Comparison of ENCODE assay signal across 9 cellular contexts in genomic region chr14:63725786-63726185, GRCh38. TPM values are rescaled to one million over a fixed set of nuclear protein-coding genes. Genes with fewer than 3 reads are reported as not detected.
DNase-seq lines count a peak whose midpoint lies in the region; ATAC-seq and TF ChIP-seq lines count a peak whose summit lies in the region.
"Had no signal": no experiment of that assay in that cellular context is flagged by ENCODE, and none has a peak within 500 bp of the region (broad histone marks: within the 10 kb centered on the region; RNA-seq: fewer than 3 reads in every experiment).

No MANE protein-coding gene starts in this region.

- BruUV-seq in MCF 10A (replicated peaks; lab: Mats Ljungman, UMichigan), result no TSS peak

- H3K9ac ChIP-seq in BLaER1 (peak overlapping the region; percentile 90), HUES64 (ENCODE audit: low read depth, low read length) (no peak overlapping the region)

- H3K4me3 ChIP-seq in BLaER1 (peak overlapping the region; percentile 99), HUES64 (ENCODE audit: low read length) (0 out of 2 replicates have a peak overlapping the region, but pooled peaks have one; percentile 72)

- CTCF ChIA-PET in MCF 10A (lab: Yijun Ruan, JAX) (interaction anchor here (0.6 to 1.4 kb wide), 3 partner anchors 44 to 92 kb away, joined by 3 to 10 read pairs (median 3); partner anchors contain the start of gene WDR89), GM10248 (lab: Yijun Ruan, JAX) (interaction anchor here (0.7 to 5.4 kb wide), 12 partner anchors 9 to 578 kb away, joined by 3 to 43 read pairs (median 4); partner anchors contain the start of genes ESR2 and WDR89)

- no peaks in the 10 kb centered on the region for H3K9me3 Mint-ChIP-seq in MCF 10A (ENCODE audit: unreplicated experiment)
- no peaks in the 10 kb centered on the region for H3K9me3 Mint-ChIP-seq in naive thymus-derived CD8-positive, alpha-beta T cell

- 92% methylated on average over 6 of the region's 6 CpGs for WGBS in HUES64

- H3K27me3 Mint-ChIP-seq in MCF 10A (ENCODE audit: insufficient read depth, unreplicated experiment), result no peaks in the 10 kb centered on the region
- no peaks in the 10 kb centered on the region for H3K27me3 Mint-ChIP-seq in naive thymus-derived CD8-positive, alpha-beta T cell

- DNase-seq in MCF 10A (ENCODE audit: unreplicated experiment), result no peak
- DNase-seq in naive thymus-derived CD8-positive, alpha-beta T cell, result no peak
- no peak for DNase-seq in GM10248 (ENCODE audit: extremely low spot score)
- DNase-seq in substantia nigra (lab: John Stamatoyannopoulos, UW), result no peak
- DNase-seq in HT-29 (ENCODE audit: low spot score), result no peak
- no peak for DNase-seq in NCI-H1417 (lab: John Stamatoyannopoulos, UW)

- H3K27ac Mint-ChIP-seq in MCF 10A (ENCODE audit: low read depth, unreplicated experiment), result peak overlapping the region; percentile 93
- H3K27ac Mint-ChIP-seq in naive thymus-derived CD8-positive, alpha-beta T cell, result peak overlapping the region in 9 of 10 donors; percentile 3 to 98 (median 97)

- POLR2A ChIA-PET in MCF 10A (lab: Yijun Ruan, JAX), result interaction anchor here (0.7 to 5.1 kb wide), 16 partner anchors 8 to 182 kb away, joined by 3 to 62 read pairs (median 4); partner anchors contain the start of genes PPP2R5E and WDR89
- POLR2A ChIA-PET in naive thymus-derived CD8-positive, alpha-beta T cell (lab: Charles Lee), result interaction anchor here (0.5 to 6.6 kb wide), 7 partner anchors 8 to 124 kb away, joined by 3 to 94 read pairs (median 4); partner anchors contain the start of gene WDR89
- POLR2A ChIA-PET in GM10248 (lab: Yijun Ruan, JAX), result interaction anchor here (0.5 to 0.6 kb wide), 2 partner anchors 23 to 85 kb away, joined by 4 to 6 read pairs; no protein-coding TSS in a partner anchor

- H3K4me3 Mint-ChIP-seq in MCF 10A (ENCODE audit: unreplicated experiment), result peak overlapping the region; percentile 99
- peak overlapping the region; percentile 96 to 99 (median 99) for H3K4me3 Mint-ChIP-seq in naive thymus-derived CD8-positive, alpha-beta T cell

- H3K36me3 ChIP-seq in BLaER1 (peaks cover 7% of the 10 kb centered on the region), HUES64 (ENCODE audit: insufficient read depth, low read length) (no peaks in the 10 kb centered on the region)
- H3K36me3 ChIP-seq: right atrium auricular region had no signal

- H3K4me1 ChIP-seq in BLaER1 (peaks cover 21% of the 10 kb centered on the region), HUES64 (ENCODE audit: insufficient read depth, low read length) (peaks cover 11% of the 10 kb centered on the region; the same call in 1 of the 2 replicates)

- TF ChIP-seq CTCF in MCF 10A (IDR thresholded peaks at IDR 0.05; ENCODE audit: unreplicated experiment) (no peak), GM10248 (IDR thresholded peaks at IDR 0.05; ENCODE audit: control extremely low read depth, extremely low read depth, low read depth, missing control alignments) (no peak)

- H3K27ac ChIP-seq in BLaER1 (no peak overlapping the region), HUES64 (ENCODE audit: low read depth, low read length) (no peak overlapping the region), substantia nigra (ENCODE audit: low read depth, low read length, poor library complexity, severe bottlenecking) (no peak overlapping the region)

- intact Hi-C loops in MCF 10A (cut with micrococcal nuclease), result loop anchor here (1.0 to 5.0 kb wide), 3 partner anchors 47 to 182 kb away; partner anchors contain the start of genes PPP2R5E and WDR89

- peaks cover 19% of the 10 kb centered on the region for H3K36me3 Mint-ChIP-seq in MCF 10A (ENCODE audit: insufficient read depth, unreplicated experiment)
- H3K36me3 Mint-ChIP-seq in naive thymus-derived CD8-positive, alpha-beta T cell, result peaks cover 5 to 10% (median 10%) of the 10 kb centered on the region in 3 donors

- no peak for ATAC-seq in naive thymus-derived CD8-positive, alpha-beta T cell

- H3K9me3 ChIP-seq in BLaER1 (no peaks in the 10 kb centered on the region), HUES64 (ENCODE audit: insufficient read depth, low read depth, low read length) (no peaks in the 10 kb centered on the region)
- H3K9me3 ChIP-seq: right atrium auricular region had no signal

- H3K4me1 Mint-ChIP-seq in MCF 10A (ENCODE audit: insufficient read depth, unreplicated experiment), result peaks cover 23% of the 10 kb centered on the region
- H3K4me1 Mint-ChIP-seq in naive thymus-derived CD8-positive, alpha-beta T cell, result peaks cover 25 to 47% (median 44%) of the 10 kb centered on the region in 4 donors

- peaks cover 6% of the 10 kb centered on the region; the same call in 1 of the 2 replicates for H4K20me1 ChIP-seq in BLaER1

- H3K27me3 ChIP-seq in BLaER1, result no peaks in the 10 kb centered on the region
- H3K27me3 ChIP-seq in HUES64 (ENCODE audit: insufficient read depth, low read length), result peaks cover 36% of the 10 kb centered on the region
- H3K27me3 ChIP-seq: right atrium auricular region had no signal

- peak overlapping the region; percentile 97 for H3K4me2 ChIP-seq in BLaER1

RNA-seq across cellular contexts. Expression of gene SGPP1, which starts 2.1 kb away (rescaled TPM):
- polyA plus RNA-seq in HUES64 (2013, experiment 1 of 2), result 4.2 TPM
- polyA plus RNA-seq in HUES64 (2013, experiment 2 of 2), result 4.2 TPM
- 20.8 and 22.7 TPM in 2 replicates for total RNA-seq in MCF 10A (2022)
- total RNA-seq in naive thymus-derived CD8-positive, alpha-beta T cell, result 10 to 100 TPM; 16.4 to 16.6 TPM
- 10 to 100 TPM in 2 of 3 donors, 1 to 10 TPM in 1; 9.2 to 14.5 (median 11.3) TPM for polyA plus RNA-seq in naive thymus-derived CD8-positive, alpha-beta T cell
- total RNA-seq in HT-29 (2014; rRNA removed; shearing (Covaris generic)), result 6.5 and 11.1 TPM in 2 replicates
